25 cellular contexts compared by ENCODE assay signal in the genomic region with DNA sequence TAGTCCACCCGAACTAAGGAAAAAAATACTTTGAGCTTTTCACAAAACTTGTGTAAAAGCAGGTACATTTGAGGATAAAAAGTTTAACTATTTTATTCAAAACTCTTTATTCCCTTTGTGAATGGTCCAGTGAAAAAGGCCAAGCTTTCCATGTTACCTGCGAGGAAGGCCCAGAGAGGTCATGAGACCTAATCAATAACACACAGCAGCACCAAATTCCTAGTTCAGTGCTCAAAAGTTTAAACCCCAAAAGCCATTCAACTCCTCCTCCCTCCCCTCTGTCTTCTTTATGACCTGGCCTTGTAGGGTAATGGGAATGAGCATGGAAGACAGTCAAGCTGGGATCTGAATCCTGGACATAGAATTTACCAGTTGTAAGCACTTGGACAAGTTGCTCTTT.
"Had no signal": no experiment of that assay in that cellular context is flagged by ENCODE, and none has a peak within 500 bp of the region (broad histone marks: within the 10 kb centered on the region; RNA-seq: fewer than 3 reads in every experiment).

No MANE protein-coding gene starts in this region.

- FAIRE-seq: RCC 7860 had no signal

- H3K36me3 Mint-ChIP-seq: activated CD4-positive, alpha-beta memory T cell treated with anti-CD3 and anti-CD28 coated beads for 36 hours; activated naive CD8-positive, alpha-beta T cell; T-cell had no signal

- H3K27me3 ChIP-seq: brain microvascular endothelial cell had no signal

- DNase-seq: activated CD4-positive, alpha-beta memory T cell treated with anti-CD3 and anti-CD28 coated beads for 36 hours; activated CD4-positive, alpha-beta T cell treated with anti-CD3 and anti-CD28 coated beads, Interleukin-2, amount 10 ng/mL, durations not matched to agents 7 days and 5 days; activated CD4-positive, CD25-positive, alpha-beta regulatory T cell; activated CD8-positive, alpha-beta memory T cell treated with anti-CD3 and anti-CD28 coated beads for 24 hours; activated gamma-delta T cell; activated naive CD4-positive, alpha-beta T cell treated with anti-CD3 and anti-CD28 coated beads for 36 hours; activated T-cell treated with anti-CD3 and anti-CD28 coated beads, Interleukin-2, amount 50 U/mL, for 4 hours; brain microvascular endothelial cell; Kasumi-1; NCI-H1048; NCI-H146; NCI-H187 treated with DMSO at 0.1 percent for 48 hours; NCI-H2171; NCI-H2227 treated with DMSO at 0.1 percent for 48 hours; NCI-H446 treated with DMSO at 0.1 percent for 48 hours; NCI-H524 treated with DMSO at 0.1 percent for 48 hours; NCI-H774; SIG-M5; T-cell; T-helper 2 cell; T1000 had no signal

- H3K36me3 ChIP-seq: brain microvascular endothelial cell, cardiac muscle cell had no signal

- ATAC-seq: activated T-cell treated with anti-CD3 and anti-CD28 coated beads, Interleukin-2, amount 50 U/mL, for 4 hours; T-cell had no signal

- H3K9me3 Mint-ChIP-seq: activated CD4-positive, alpha-beta memory T cell treated with anti-CD3 and anti-CD28 coated beads for 36 hours; activated CD4-positive, alpha-beta T cell treated with anti-CD3 and anti-CD28 coated beads, Interleukin-2, amount 10 ng/mL, durations not matched to agents 7 days and 5 days; activated naive CD4-positive, alpha-beta T cell treated with anti-CD3 and anti-CD28 coated beads for 36 hours; activated T-cell treated with anti-CD3 and anti-CD28 coated beads, Interleukin-2, amount 50 U/mL, for 4 hours; T-cell had no signal

- H3K4me3 ChIP-seq: cardiac muscle cell had no signal

- H3K27me3 Mint-ChIP-seq: activated CD4-positive, alpha-beta memory T cell treated with anti-CD3 and anti-CD28 coated beads for 36 hours; activated CD4-positive, alpha-beta T cell treated with anti-CD3 and anti-CD28 coated beads, Interleukin-2, amount 10 ng/mL, durations not matched to agents 7 days and 5 days; activated naive CD8-positive, alpha-beta T cell had no signal

- H3K27ac ChIP-seq: brain microvascular endothelial cell, cardiac muscle cell, VCaP had no signal

- H3K4me3 Mint-ChIP-seq: activated CD4-positive, alpha-beta memory T cell treated with anti-CD3 and anti-CD28 coated beads for 36 hours; activated CD4-positive, alpha-beta T cell treated with anti-CD3 and anti-CD28 coated beads, Interleukin-2, amount 10 ng/mL, durations not matched to agents 7 days and 5 days; activated naive CD4-positive, alpha-beta T cell treated with anti-CD3 and anti-CD28 coated beads for 36 hours; activated naive CD8-positive, alpha-beta T cell; activated T-cell treated with anti-CD3 and anti-CD28 coated beads, Interleukin-2, amount 50 U/mL, for 4 hours; T-cell had no signal

- H3K27ac Mint-ChIP-seq: activated CD4-positive, alpha-beta memory T cell treated with anti-CD3 and anti-CD28 coated beads for 36 hours; activated CD4-positive, alpha-beta T cell treated with anti-CD3 and anti-CD28 coated beads, Interleukin-2, amount 10 ng/mL, durations not matched to agents 7 days and 5 days; activated naive CD4-positive, alpha-beta T cell treated with anti-CD3 and anti-CD28 coated beads for 36 hours; activated naive CD8-positive, alpha-beta T cell; T-cell had no signal
